ENCODE assay signal across 32 cellular contexts in genomic region chr12:104446646-104447415, GRCh38.
"Had no signal": no experiment of that assay in that cellular context is flagged by ENCODE, and none has a peak within 500 bp of the region (broad histone marks: within the 10 kb centered on the region; RNA-seq: fewer than 3 reads in every experiment).

No MANE protein-coding gene starts in this region.

- H3K9me3 Mint-ChIP-seq: activated T-cell treated with anti-CD3 and anti-CD28 coated beads, Interleukin-2, amount 50 U/mL, for 24 hours; activated T-cell treated with anti-CD3 and anti-CD28 coated beads, Interleukin-2, amount 50 U/mL, for 72 hours; central memory CD8-positive, alpha-beta T cell; effector memory CD8-positive, alpha-beta T cell; T-helper 2 cell treated with Interferon-gamma antibody and Interleukin-4, amounts not matched to agents 5 μg/mL and 100 μg/mL, for 36 hours had no signal

- H3K27ac Mint-ChIP-seq: activated CD4-positive, alpha-beta memory T cell treated with anti-CD3 and anti-CD28 coated beads, Interleukin-2, amount 10 ng/mL, durations not matched to agents 7 days and 5 days; activated CD4-positive, alpha-beta T cell treated with anti-CD3 and anti-CD28 coated beads for 36 hours; activated CD4-positive, alpha-beta T cell treated with anti-CD3 and anti-CD28 coated beads, Interleukin-2, amount 10 ng/mL, durations not matched to agents 24 days and 14 days; activated naive CD8-positive, alpha-beta T cell; activated T-cell treated with anti-CD3 and anti-CD28 coated beads, Interleukin-2, amount 50 U/mL, for 24 hours; activated T-cell treated with anti-CD3 and anti-CD28 coated beads, Interleukin-2, amount 50 U/mL, for 72 hours; dendritic cell treated with granulocyte-macrophage colony-stimulating factor and Interleukin-4, amounts not matched to agents 40 ng/mL and 50 ng/mL, for 4 days; effector memory CD8-positive, alpha-beta T cell; T-helper 17 cell; T-helper 2 cell treated with Interferon-gamma antibody and Interleukin-4, amounts not matched to agents 5 μg/mL and 100 μg/mL, for 36 hours had no signal

- H3K4me1 ChIP-seq: esophagus squamous epithelium, gastroesophageal sphincter, heart right ventricle had no signal

- DNase-seq: activated CD4-positive, alpha-beta memory T cell treated with anti-CD3 and anti-CD28 coated beads, Interleukin-2, amount 10 ng/mL, durations not matched to agents 7 days and 5 days; activated CD4-positive, alpha-beta T cell treated with anti-CD3 and anti-CD28 coated beads for 36 hours; activated CD4-positive, alpha-beta T cell treated with anti-CD3 and anti-CD28 coated beads, Interleukin-2, amount 10 ng/mL, durations not matched to agents 24 days and 14 days; activated CD4-positive, alpha-beta T cell treated with anti-CD3 and anti-CD28 coated beads, Interleukin-2, amount 50 U/mL, for 4 hours; activated CD4-positive, CD25-positive, alpha-beta regulatory T cell; activated CD4-positive, CD25-positive, alpha-beta regulatory T cell treated with anti-CD3 and anti-CD28 coated beads, Interleukin-2, amount 50 U/mL, for 72 hours; activated CD8-positive, alpha-beta memory T cell treated with anti-CD3 and anti-CD28 coated beads, Interleukin-2, amount 50 U/mL, for 48 hours; activated gamma-delta T cell; activated naive CD4-positive, alpha-beta T cell treated with anti-CD3 and anti-CD28 coated beads, Interleukin-2, amount 50 U/mL, for 16 hours; activated naive CD4-positive, alpha-beta T cell treated with Interleukin-2 at 50 U/mL for 16 hours; activated T-cell treated with anti-CD3 and anti-CD28 coated beads for 4 hours; activated T-cell treated with anti-CD3 and anti-CD28 coated beads, Interleukin-2, amount 50 U/mL, for 24 hours; activated T-cell treated with anti-CD3 and anti-CD28 coated beads, Interleukin-2, amount 50 U/mL, for 72 hours; amniotic stem cell; anterior cingulate cortex; brain microvascular endothelial cell; dorsolateral prefrontal cortex; effector CD4-positive, alpha-beta T cell; effector memory CD8-positive, alpha-beta T cell; erythroblast; esophagus squamous epithelium; foreskin melanocyte; heart right ventricle; T-helper 17 cell; T1000 had no signal

- H3K27me3 Mint-ChIP-seq: activated CD4-positive, alpha-beta T cell treated with anti-CD3 and anti-CD28 coated beads for 36 hours; activated naive CD8-positive, alpha-beta T cell; activated T-cell treated with anti-CD3 and anti-CD28 coated beads, Interleukin-2, amount 50 U/mL, for 24 hours; central memory CD8-positive, alpha-beta T cell; effector memory CD8-positive, alpha-beta T cell; T-helper 17 cell had no signal

- H3K9me3 ChIP-seq: esophagus squamous epithelium, gastroesophageal sphincter had no signal

- H3K27me3 ChIP-seq: brain microvascular endothelial cell, dorsolateral prefrontal cortex, esophagus squamous epithelium, gastroesophageal sphincter, heart right ventricle, hepatocyte had no signal

- H3K4me3 ChIP-seq: coronary artery, dorsolateral prefrontal cortex, esophagus squamous epithelium, gastroesophageal sphincter, heart right ventricle, hepatocyte had no signal

- H2AFZ ChIP-seq: hepatocyte had no signal

- H3K4me2 ChIP-seq: hepatocyte had no signal

- ATAC-seq: activated CD4-positive, alpha-beta T cell treated with anti-CD3 and anti-CD28 coated beads for 36 hours; activated T-cell treated with anti-CD3 and anti-CD28 coated beads, Interleukin-2, amount 50 U/mL, for 72 hours; effector memory CD8-positive, alpha-beta T cell; gastroesophageal sphincter; heart right ventricle; T-helper 17 cell had no signal

- H3K79me2 ChIP-seq: hepatocyte had no signal

- H3K4me1 Mint-ChIP-seq: activated CD4-positive, alpha-beta memory T cell treated with anti-CD3 and anti-CD28 coated beads, Interleukin-2, amount 10 ng/mL, durations not matched to agents 7 days and 5 days; central memory CD8-positive, alpha-beta T cell; T-helper 17 cell had no signal

- H3K27ac ChIP-seq: brain microvascular endothelial cell, coronary artery, dorsolateral prefrontal cortex, esophagus squamous epithelium, gastroesophageal sphincter, heart right ventricle, hepatocyte had no signal

- H3K36me3 ChIP-seq: brain microvascular endothelial cell, esophagus squamous epithelium, gastroesophageal sphincter, heart right ventricle had no signal

- H3K4me3 Mint-ChIP-seq: activated CD4-positive, alpha-beta memory T cell treated with anti-CD3 and anti-CD28 coated beads, Interleukin-2, amount 10 ng/mL, durations not matched to agents 7 days and 5 days; activated CD4-positive, alpha-beta T cell treated with anti-CD3 and anti-CD28 coated beads for 36 hours; activated CD4-positive, alpha-beta T cell treated with anti-CD3 and anti-CD28 coated beads, Interleukin-2, amount 10 ng/mL, durations not matched to agents 24 days and 14 days; activated naive CD8-positive, alpha-beta T cell; activated T-cell treated with anti-CD3 and anti-CD28 coated beads, Interleukin-2, amount 50 U/mL, for 24 hours; activated T-cell treated with anti-CD3 and anti-CD28 coated beads, Interleukin-2, amount 50 U/mL, for 72 hours; central memory CD8-positive, alpha-beta T cell; dendritic cell treated with granulocyte-macrophage colony-stimulating factor and Interleukin-4, amounts not matched to agents 40 ng/mL and 50 ng/mL, for 4 days; effector memory CD8-positive, alpha-beta T cell; T-helper 17 cell; T-helper 2 cell treated with Interferon-gamma antibody and Interleukin-4, amounts not matched to agents 5 μg/mL and 100 μg/mL, for 36 hours had no signal

- H3K36me3 Mint-ChIP-seq: activated naive CD8-positive, alpha-beta T cell had no signal
